Comparison of ENCODE assay signal across 31 cellular contexts in genomic region chr7:153327683-153328082, GRCh38.
DNase-seq lines count a peak whose midpoint lies in the region; ATAC-seq, FAIRE-seq and TF ChIP-seq lines count a peak whose summit lies in the region.
"Had no signal": no experiment of that assay in that cellular context is flagged by ENCODE, and none has a peak within 500 bp of the region (broad histone marks: within the 10 kb centered on the region; RNA-seq: fewer than 3 reads in every experiment).

No MANE protein-coding gene starts in this region.

- H3K79me2 ChIP-seq in HepG2 (ENCODE audit: insufficient read depth, low read length) (no peaks in the 10 kb centered on the region), K562 (ENCODE audit: control insufficient read depth, insufficient read depth, low read length) (no peaks in the 10 kb centered on the region)

- H3K9me3 ChIP-seq in HepG2 (ENCODE audit: low read length) (no peaks in the 10 kb centered on the region), right lobe of liver (no peaks in the 10 kb centered on the region), K562 (replicated peaks; ENCODE audit: control insufficient read depth, insufficient read depth, low read depth, low read length) (no peaks in the 10 kb centered on the region)
- H3K9me3 ChIP-seq: BE2C, BLaER1, Caco-2 had no signal

- no peak for TF ChIP-seq CTCF in HepG2 (CRISPR knock-in tag; IDR thresholded peaks at IDR 0.05)
- no peak for TF ChIP-seq CTCF in right lobe of liver (IDR thresholded peaks at IDR 0.05)
- no peak for TF ChIP-seq CTCF in K562 (IDR thresholded peaks at IDR 0.05 in 2 of 3, conservative IDR thresholded peaks at IDR 0.05 in 1 of 3; ENCODE audit: insufficient read depth in 2 of 3, low read depth in 1 of 3, low read length in 3 of 3)

- no peak for ATAC-seq in HepG2
- no peak for ATAC-seq in right lobe of liver
- ATAC-seq in K562, result no peak
- ATAC-seq: A549; CD8-positive, alpha-beta T cell had no signal

- H3K4me3 ChIP-seq in HepG2 (replicated peaks in 1 of 3; ENCODE audit: insufficient read depth in 1 of 3, low read depth in 2 of 3, low read length in 3 of 3) (no peak overlapping the region), right lobe of liver (no peak overlapping the region), K562 (no peak overlapping the region)
- H3K4me3 ChIP-seq: A549; BLaER1; BLaER1 treated with 17β-estradiol and CSF1 and Interleukin-3, amounts not matched to agents 10 nM and 100 nM had no signal

- H3K27ac ChIP-seq in HepG2 (ENCODE audit: extremely low read length, insufficient read depth, low read length), result no peak overlapping the region
- H3K27ac ChIP-seq in right lobe of liver, result no peak overlapping the region
- H3K27ac ChIP-seq in K562 (ENCODE audit: extremely low read depth, low read depth, low read length), result no peak overlapping the region
- H3K27ac ChIP-seq: 22Rv1; A549; BLaER1; BLaER1 treated with 17β-estradiol and CSF1 and Interleukin-3, amounts not matched to agents 10 nM and 100 nM; C4-2B had no signal

- CTCF ChIA-PET in HepG2 (lab: Yijun Ruan, JAX; ENCODE audit: low intra/inter-chr PET ratio, low total read pairs) (no interaction called here), K562 (lab: Yijun Ruan, JAX; ENCODE audit: low intra/inter-chr PET ratio) (no interaction called here)

- no peaks in the 10 kb centered on the region for H3K9me1 ChIP-seq in K562 (ENCODE audit: control insufficient read depth, insufficient read depth, low read length)

- TF ChIP-seq EP300 in HepG2 (IDR thresholded peaks at IDR 0.05; ENCODE audit: low read depth in 2 of 2, low read length in 2 of 2) (no peak), HepG2 (CRISPR knock-in tag; IDR thresholded peaks at IDR 0.05; ENCODE audit: borderline replicate concordance) (no peak), K562 (IDR thresholded peaks at IDR 0.05; ENCODE audit: low read length) (no peak)

- DNase-seq in HepG2 (ENCODE audit: low spot score) (no peak), right lobe of liver (no peak), K562 (ENCODE audit: extremely low read depth in 1 of 4, low spot score in 3 of 4) (no peak)
- DNase-seq in activated CD8-positive, alpha-beta memory T cell treated with anti-CD3 and anti-CD28 coated beads, Interleukin-2, amount 50 U/mL, for 48 hours, result no peak
- DNase-seq: 8988T; ACHN; AML-193; BE2C; C1 segment of cervical spinal cord; Caco-2; Calu3; CD4-positive, alpha-beta memory T cell; CD4-positive, alpha-beta T cell; CD4-positive, CD25-positive, alpha-beta regulatory T cell; CD8-positive, alpha-beta memory T cell; CD8-positive, alpha-beta T cell; COR-L47; DMS 273 treated with DMSO at 0.1 percent for 48 hours; DMS153; DMS53; DMS79; DMS79 treated with DMSO at 0.1 percent for 48 hours; DND-41; EL had no signal

- H3K27me3 ChIP-seq in HepG2 (ENCODE audit: control insufficient read depth in 1 of 2, insufficient read depth in 2 of 2, low read length in 2 of 2) (no peaks in the 10 kb centered on the region), right lobe of liver (no peaks in the 10 kb centered on the region), K562 (ENCODE audit: control insufficient read depth in 2 of 2, insufficient read depth in 2 of 2, low read length in 2 of 2) (peaks cover 13 to 31% of the 10 kb centered on the region in 2 experiments; a peak in 3 of 5 replicates)
- H3K27me3 ChIP-seq: BE2C; BLaER1; BLaER1 treated with 17β-estradiol and CSF1 and Interleukin-3, amounts not matched to agents 10 nM and 100 nM had no signal

- FAIRE-seq in HepG2 (lab: Jason Lieb, UNC) (no peak), K562 (lab: Jason Lieb, UNC) (peak; percentile 19)
- FAIRE-seq: A204.1, A549, D721Med had no signal

- intact Hi-C loops in HepG2 (cut with micrococcal nuclease; ENCODE audit: unreplicated experiment) (no loop called here), right lobe of liver (cut with DNase I) (no loop called here), K562 (cut with micrococcal nuclease) (no loop called here)

- H3K9ac ChIP-seq in HepG2 (ENCODE audit: insufficient read depth, low read depth, low read length) (no peak overlapping the region), K562 (ENCODE audit: insufficient read depth in 1 of 2, low read depth in 2 of 2, low read length in 2 of 2) (no peak overlapping the region)
- H3K9ac ChIP-seq: BLaER1; BLaER1 treated with 17β-estradiol and CSF1 and Interleukin-3, amounts not matched to agents 10 nM and 100 nM had no signal

- 42% methylated on average over 9 of the region's 9 CpGs for WGBS in HepG2 (ENCODE audit: low lambda C conversion rate)
- 70% methylated on average over 9 of the region's 9 CpGs for WGBS in right lobe of liver (ENCODE audit: insufficient coverage, low coverage, low lambda C conversion rate, missing lambda C conversion rate)
- 1% methylated on average over 9 of the region's 9 CpGs for WGBS in K562 (ENCODE audit: insufficient coverage, low coverage, missing lambda C conversion rate)

- H3K4me2 ChIP-seq in HepG2 (ENCODE audit: low read depth, low read length) (no peak overlapping the region), K562 (ENCODE audit: insufficient read depth, low read length) (no peak overlapping the region)
- H3K4me2 ChIP-seq: A549; BLaER1; BLaER1 treated with 17β-estradiol and CSF1 and Interleukin-3, amounts not matched to agents 10 nM and 100 nM had no signal

- TF ChIP-seq POLR2A in HepG2 (IDR thresholded peaks at IDR 0.05; ENCODE audit: insufficient read depth in 1 of 2, low read depth in 2 of 2, low read length in 2 of 2), result no peak
- TF ChIP-seq POLR2A in right lobe of liver (IDR thresholded peaks at IDR 0.05), result no peak
- TF ChIP-seq POLR2A in K562 (conservative IDR thresholded peaks at IDR 0.05), result no peak

- H3K4me1 ChIP-seq in HepG2 (ENCODE audit: insufficient read depth, low read length) (no peaks in the 10 kb centered on the region), right lobe of liver (no peaks in the 10 kb centered on the region), K562 (replicated peaks in 1 of 2; ENCODE audit: control insufficient read depth in 2 of 2, insufficient read depth in 2 of 2, low read length in 2 of 2) (no peaks in the 10 kb centered on the region)
- H3K4me1 ChIP-seq: A549; BE2C; BLaER1; BLaER1 treated with 17β-estradiol and CSF1 and Interleukin-3, amounts not matched to agents 10 nM and 100 nM; Caco-2 had no signal

- no peaks in the 10 kb centered on the region for H3K36me3 ChIP-seq in HepG2 (replicated peaks in 1 of 2; ENCODE audit: control insufficient read depth in 1 of 2, insufficient read depth in 2 of 2, low read length in 2 of 2)
- H3K36me3 ChIP-seq in right lobe of liver, result no peaks in the 10 kb centered on the region
- H3K36me3 ChIP-seq in K562 (ENCODE audit: control insufficient read depth, insufficient read depth, low read length), result no peaks in the 10 kb centered on the region
- H3K36me3 ChIP-seq: BE2C; BLaER1; BLaER1 treated with 17β-estradiol and CSF1 and Interleukin-3, amounts not matched to agents 10 nM and 100 nM had no signal

- no TSS peak for BruUV-seq in HepG2 (replicated peaks; lab: Mats Ljungman, UMichigan)
- BruUV-seq in K562 (replicated peaks; lab: Mats Ljungman, UMichigan), result no TSS peak

- TF ChIP-seq RAD21 in HepG2 (CRISPR knock-in tag; IDR thresholded peaks at IDR 0.05) (no peak), K562 (CRISPR knock-in tag; conservative IDR thresholded peaks at IDR 0.05 in 1 of 2, IDR thresholded peaks at IDR 0.05 in 1 of 2) (no peak)

- H2AFZ ChIP-seq in HepG2 (ENCODE audit: low read length) (no peak overlapping the region), K562 (ENCODE audit: low read depth, low read length) (no peak overlapping the region)

- H4K20me1 ChIP-seq in HepG2 (ENCODE audit: insufficient read depth, low read length) (no peaks in the 10 kb centered on the region), K562 (replicated peaks; ENCODE audit: control insufficient read depth, insufficient read depth, low read length) (no peaks in the 10 kb centered on the region)
- H4K20me1 ChIP-seq: BLaER1; BLaER1 treated with 17β-estradiol and CSF1 and Interleukin-3, amounts not matched to agents 10 nM and 100 nM had no signal

- POLR2A ChIA-PET in HepG2 (lab: Yijun Ruan, JAX) (no interaction called here), K562 (lab: Yijun Ruan, JAX) (interaction anchor here (0.5 kb wide), 1 partner anchor 18 kb away, joined by 3 read pairs; no protein-coding TSS in a partner anchor)

- in situ Hi-C loops in HepG2 (cut with HindIII; ENCODE audit: extremely low pct_ligation_motif_present, low pct_unique_long_range_greater_than_20kb) (no loop called here), K562 (cut with MboI) (no loop called here)

TF ChIP-seq in HepG2, 621 proteins besides CTCF, POLR2A, EP300 and RAD21 (continues in another document):
- TF ChIP-seq MEIS2 (CRISPR knock-in tag; IDR thresholded peaks at IDR 0.05) (no peak), MAF1 (CRISPR knock-in tag; IDR thresholded peaks at IDR 0.05; ENCODE audit: borderline replicate concordance) (no peak), XRCC5 (optimal IDR thresholded peaks at IDR 0.05; ENCODE audit: low read length) (no peak), ZNF788 (CRISPR knock-in tag; IDR thresholded peaks at IDR 0.05; ENCODE audit: borderline replicate concordance) (no peak), ELK4 (CRISPR knock-in tag; IDR thresholded peaks at IDR 0.05; ENCODE audit: borderline replicate concordance) (no peak)

TF ChIP-seq in K562, 482 proteins besides CTCF, POLR2A, EP300 and RAD21 (continues in another document):
- TF ChIP-seq PTTG1 (tag; IDR thresholded peaks at IDR 0.05; ENCODE audit: low read depth) (no peak), TFE3 (CRISPR knock-in tag; IDR thresholded peaks at IDR 0.05) (peak; percentile 88), SPI1 (IDR thresholded peaks at IDR 0.05; ENCODE audit: borderline replicate concordance, low read depth, low read length) (no peak), CBFA2T2 (conservative IDR thresholded peaks at IDR 0.05) (0 out of 2 replicates have a peak, but pooled peaks have one; percentile 10), TFAP4 (CRISPR knock-in tag; IDR thresholded peaks at IDR 0.05; ENCODE audit: borderline replicate concordance) (no peak)

Comparison
In these comparisons a context has a peak if more than half of its experiments do, and no peak if none do; other contexts are left out.
1. Of the 241 proteins assayed by ChIP-seq in both HepG2 and K562: peak only in HepG2: none; only in K562: TFE3; in both: RAD51; in neither: 238; mixed calls (peak in some experiments, not most) for 1.